ENCODE assay signal across 11 cellular contexts in genomic region chr15:66802087-66803001, GRCh38.
DNase-seq lines count a peak whose midpoint lies in the region; ATAC-seq and TF ChIP-seq lines count a peak whose summit lies in the region.
"Had no signal": no experiment of that assay in that cellular context is flagged by ENCODE, and none has a peak within 500 bp of the region (broad histone marks: within the 10 kb centered on the region; RNA-seq: fewer than 3 reads in every experiment).

No MANE protein-coding gene starts in this region.

- H3K9ac ChIP-seq in neuronal stem cell (ENCODE audit: low read depth, low read length, poor library complexity): no peak overlapping the region

- TF ChIP-seq EP300 in esophagus muscularis mucosa (IDR thresholded peaks at IDR 0.05): no peak

- no TSS peak for BruUV-seq in PC-9 (replicated peaks; lab: Mats Ljungman, UMichigan)

- H3K18ac ChIP-seq in neuronal stem cell (ENCODE audit: low read length): peak overlapping the region; percentile 77

- peaks cover 56% of the 10 kb centered on the region for H3K4me1 ChIP-seq in ACC112 (ENCODE audit: control insufficient read depth, insufficient read depth, low read length, unreplicated experiment)
- peaks cover 67% of the 10 kb centered on the region for H3K4me1 ChIP-seq in PC-9 (replicated peaks; ENCODE audit: insufficient read depth)
- H3K4me1 ChIP-seq in esophagus muscularis mucosa: peaks cover 27 to 46% (median 32%) of the 10 kb centered on the region in 4 donors
- peaks cover 27 to 28% of the 10 kb centered on the region in 2 donors for H3K4me1 ChIP-seq in neuronal stem cell (ENCODE audit: control insufficient read depth in 2 of 2, insufficient read depth in 1 of 2, low read depth in 1 of 2, low read length in 2 of 2)

- H4K20me1 ChIP-seq in PC-9 (ENCODE audit: insufficient read depth): no peaks in the 10 kb centered on the region

- DNase-seq in PC-9 (peak; percentile 29 to 43), esophagus muscularis mucosa (ENCODE audit: extremely low spot score) (no peak), neuronal stem cell (ENCODE audit: low spot score) (no peak), HPDE6-E6E7 (ENCODE audit: extremely low spot score) (no peak), NCI-H2081 (lab: John Stamatoyannopoulos, UW) (no peak), cerebellum (ENCODE audit: low spot score) (no peak)
- DNase-seq: CD8-positive, alpha-beta T cell; Karpas-422 had no signal

- peak overlapping the region; percentile 4 for H2AFZ ChIP-seq in ACC112 (ENCODE audit: low read length, unreplicated experiment)
- H2AFZ ChIP-seq in PC-9: 0 out of 2 replicates have a peak overlapping the region, but pooled peaks have one; percentile 55
- peak overlapping the region; percentile 91 for H2AFZ ChIP-seq in neuronal stem cell (ENCODE audit: low read length)

- no peak for TF ChIP-seq POLR2A in esophagus muscularis mucosa (IDR thresholded peaks at IDR 0.05; ENCODE audit: low read depth)

- peak overlapping the region; percentile 80 for H3K4me2 ChIP-seq in PC-9
- H3K4me2 ChIP-seq in neuronal stem cell (ENCODE audit: insufficient read depth, low read length, poor library complexity, severe bottlenecking): no peak overlapping the region

- no peaks in the 10 kb centered on the region for H3K79me1 ChIP-seq in neuronal stem cell (ENCODE audit: low read depth, low read length)

- no peak overlapping the region for H2AK5ac ChIP-seq in neuronal stem cell (ENCODE audit: low read depth, low read length)

- ATAC-seq in GM21529 (IDR thresholded peaks at IDR 0.05; ENCODE audit: unreplicated experiment): no peak
- ATAC-seq: CD8-positive, alpha-beta T cell had no signal

- no peak overlapping the region for H4K8ac ChIP-seq in neuronal stem cell (ENCODE audit: low read depth, low read length)

- H3K23ac ChIP-seq in neuronal stem cell (ENCODE audit: low read depth, low read length, poor library complexity): no peak overlapping the region

- H3K36me3 ChIP-seq in ACC112 (ENCODE audit: insufficient read depth, low read length) (0 out of 2 replicates have a peak, but pooled peaks cover 4% of the 10 kb centered on the region), PC-9 (ENCODE audit: low read depth) (no peaks in the 10 kb centered on the region), esophagus muscularis mucosa (no peaks in the 10 kb centered on the region), neuronal stem cell (replicated peaks in 1 of 2; ENCODE audit: control insufficient read depth in 2 of 2, insufficient read depth in 2 of 2, low read length in 2 of 2) (no peaks in the 10 kb centered on the region)

- H3K9me3 ChIP-seq in PC-9 (ENCODE audit: insufficient read depth, low read depth) (no peaks in the 10 kb centered on the region), esophagus muscularis mucosa (no peaks in the 10 kb centered on the region), neuronal stem cell (replicated peaks in 1 of 2; ENCODE audit: control insufficient read depth in 2 of 2, insufficient read depth in 1 of 2, low read depth in 1 of 2, low read length in 2 of 2) (peaks cover 0 to 6% of the 10 kb centered on the region in 2 donors)

- H2BK5ac ChIP-seq in neuronal stem cell (ENCODE audit: low read length): no peak overlapping the region

- H3K79me2 ChIP-seq in ACC112 (ENCODE audit: control insufficient read depth, insufficient read depth, low read length, unreplicated experiment): no peaks in the 10 kb centered on the region
- no peaks in the 10 kb centered on the region for H3K79me2 ChIP-seq in PC-9 (ENCODE audit: low read depth)

- H3K4me3 ChIP-seq in ACC112 (ENCODE audit: low read depth, low read length) (peak overlapping the region; percentile 31; the same call in 1 of the 2 replicates), PC-9 (peak overlapping the region; percentile 30; the same call in 1 of the 2 replicates), esophagus muscularis mucosa (peak overlapping the region in 1 of 4 donors; percentile 12), neuronal stem cell (ENCODE audit: low read length in 2 of 2) (no peak overlapping the region)
- H3K4me3 ChIP-seq: dorsolateral prefrontal cortex had no signal

- POLR2A ChIA-PET in PC-9 (lab: Charles Lee; ENCODE audit: unreplicated experiment): interaction anchor here (0.6 kb wide), 2 partner anchors 13 to 61 kb away, joined by 5 read pairs; no protein-coding TSS in a partner anchor

- peaks cover 32% of the 10 kb centered on the region; the same call in 1 of the 2 replicates for H3F3A ChIP-seq in PC-9 (ENCODE audit: insufficient read depth, low read depth)

- no peaks in the 10 kb centered on the region for H3K27me3 ChIP-seq in ACC112 (ENCODE audit: insufficient read depth, low read length)
- H3K27me3 ChIP-seq in PC-9 (ENCODE audit: insufficient read depth, low read depth): no peaks in the 10 kb centered on the region
- H3K27me3 ChIP-seq in esophagus muscularis mucosa: no peaks in the 10 kb centered on the region
- no peaks in the 10 kb centered on the region for H3K27me3 ChIP-seq in neuronal stem cell (ENCODE audit: control insufficient read depth in 3 of 3, insufficient read depth in 3 of 3, low read depth in 1 of 3, low read length in 3 of 3)
- H3K27me3 ChIP-seq: dorsolateral prefrontal cortex had no signal

- H3K27ac ChIP-seq in ACC112 (ENCODE audit: low read depth, low read length): peak overlapping the region; percentile 95
- peak overlapping the region; percentile 94 for H3K27ac ChIP-seq in PC-9
- peak overlapping the region; percentile 70 to 81 (median 75) for H3K27ac ChIP-seq in esophagus muscularis mucosa (replicated peaks in 1 of 4)
- H3K27ac ChIP-seq in neuronal stem cell (replicated peaks; ENCODE audit: low read length): peak overlapping the region; percentile 82

- H4K91ac ChIP-seq in neuronal stem cell (ENCODE audit: low read depth, low read length, poor library complexity): no peak overlapping the region

- intact Hi-C loops in PC-9 (cut with micrococcal nuclease; ENCODE audit: unreplicated experiment) (loop anchor here (2.0 kb wide), 1 partner anchor 40 kb away; no protein-coding TSS in a partner anchor), esophagus muscularis mucosa (cut with DNase I) (loop anchor here (5.0 kb wide), 1 partner anchor 40 kb away; no protein-coding TSS in a partner anchor)

- CTCF ChIA-PET in PC-9 (lab: Charles Lee): interaction anchor here (0.6 kb wide), 1 partner anchor 48 kb away, joined by 4 read pairs; no protein-coding TSS in a partner anchor

- no peak for TF ChIP-seq CTCF in PC-9 (conservative IDR thresholded peaks at IDR 0.05)
- no peak for TF ChIP-seq CTCF in esophagus muscularis mucosa (IDR thresholded peaks at IDR 0.05)

- no peak overlapping the region for H2BK120ac ChIP-seq in neuronal stem cell (ENCODE audit: low read depth, low read length)

- no peak overlapping the region for H3K14ac ChIP-seq in neuronal stem cell (ENCODE audit: low read length)

- H2BK15ac ChIP-seq in neuronal stem cell (ENCODE audit: low read length): peak overlapping the region; percentile 23

- H2BK12ac ChIP-seq in neuronal stem cell (ENCODE audit: low read length): no peak overlapping the region

- no peaks in the 10 kb centered on the region for H3K9me2 ChIP-seq in PC-9 (ENCODE audit: insufficient read depth)

- no peak overlapping the region for H3K4ac ChIP-seq in neuronal stem cell (ENCODE audit: low read length)

- 60% methylated on average over 9 of the region's 12 CpGs for WGBS in esophagus muscularis mucosa
- WGBS in neuronal stem cell (ENCODE audit: extremely low coverage in 2 of 2, insufficient read length in 2 of 2, insufficient replicate concordance in 1 of 2), 2 donors: no CpG with 5 or more reads among the region's 12 CpGs

Comparison
In these comparisons a context has a peak if more than half of its experiments do, and no peak if none do; other contexts are left out.
1. H2AFZ ChIP-seq: peak in every context shown above with its lines; median percentile 91 in neuronal stem cell; 55 in PC-9; 4 in ACC112.
2. H3K4me3 ChIP-seq: peak in ACC112 (single experiment) and PC-9 (single experiment); none in neuronal stem cell (0 of 2).
3. DNase-seq: peak in PC-9 (2 of 2); none in esophagus muscularis mucosa (single experiment), neuronal stem cell (single experiment), HPDE6-E6E7 (single experiment), NCI-H2081 (0 of 2) and cerebellum (single experiment).
4. Peak in every context shown above with its lines, with median percentiles within 50 percentile points of each other: H3K27ac ChIP-seq.